Comparison of ENCODE assay signal across 26 cellular contexts in genomic region chrX:75365243-75365975, GRCh38.
"Had no signal": no experiment of that assay in that cellular context is flagged by ENCODE, and none has a peak within 500 bp of the region (broad histone marks: within the 10 kb centered on the region; RNA-seq: fewer than 3 reads in every experiment).

No MANE protein-coding gene starts in this region.

- H3K36me3 ChIP-seq: cardiac muscle cell, left lung, right atrium auricular region, tibial artery, WERI-Rb-1 had no signal

- H3K27me3 Mint-ChIP-seq: activated naive CD8-positive, alpha-beta T cell; dendritic cell treated with granulocyte-macrophage colony-stimulating factor and Interleukin-4, amounts not matched to agents 40 ng/mL and 50 ng/mL, for 4 days; stimulated activated naive CD8-positive, alpha-beta T cell treated with anti-CD3 and anti-CD28 coated beads, Interleukin-15, Interleukin-2, amounts not matched to agents 100 ng/mL and 50 ng/mL, for 24 hours had no signal

- H3K9me3 ChIP-seq: body of pancreas, psoas muscle, right atrium auricular region had no signal

- DNase-seq: activated CD4-positive, CD25-positive, alpha-beta regulatory T cell treated with anti-CD3 and anti-CD28 coated beads, Interleukin-2, amount 50 U/mL, for 72 hours; activated CD8-positive, alpha-beta memory T cell treated with anti-CD3 and anti-CD28 coated beads for 24 hours; activated CD8-positive, alpha-beta memory T cell treated with anti-CD3 and anti-CD28 coated beads, Interleukin-2, amount 50 U/mL, for 4 hours; activated naive CD4-positive, alpha-beta T cell; activated T-cell treated with anti-CD3 and anti-CD28 coated beads, Interleukin-2, amount 50 U/mL, for 4 hours; body of pancreas; effector CD4-positive, alpha-beta T cell; foreskin fibroblast; left lung; natural killer cell; psoas muscle; stimulated activated CD4-positive, alpha-beta T cell treated with anti-CD3 and anti-CD28 coated beads, Interleukin-12 subunit alpha, Interleukin-12 subunit beta, amount 100 ng/mL, for 4 hours; stimulated activated CD4-positive, alpha-beta T cell treated with anti-CD3 and anti-CD28 coated beads, Interleukin-4, amount 100 ng/mL, for 4 hours; substantia nigra; T-helper 1 cell; tibial artery; WERI-Rb-1 had no signal

- ATAC-seq: activated T-cell treated with anti-CD3 and anti-CD28 coated beads, Interleukin-2, amount 50 U/mL, for 4 hours; body of pancreas; left lung; natural killer cell; psoas muscle had no signal

- H3K27ac ChIP-seq: body of pancreas, cardiac muscle cell, left lung, psoas muscle, right atrium auricular region, tibial artery, WERI-Rb-1 had no signal

- H3K27me3 ChIP-seq: body of pancreas, cardiac muscle cell, left lung, right atrium auricular region, tibial artery had no signal

- H3K9me3 Mint-ChIP-seq: natural killer cell; stimulated activated naive CD8-positive, alpha-beta T cell treated with anti-CD3 and anti-CD28 coated beads, Interleukin-15, Interleukin-2, amounts not matched to agents 100 ng/mL and 50 ng/mL, for 24 hours had no signal

- H3K4me3 Mint-ChIP-seq: activated naive CD8-positive, alpha-beta T cell; activated T-cell treated with anti-CD3 and anti-CD28 coated beads, Interleukin-2, amount 50 U/mL, for 4 hours; dendritic cell treated with granulocyte-macrophage colony-stimulating factor and Interleukin-4, amounts not matched to agents 40 ng/mL and 50 ng/mL, for 4 days; natural killer cell; stimulated activated naive CD8-positive, alpha-beta T cell treated with anti-CD3 and anti-CD28 coated beads, Interleukin-15, Interleukin-2, amounts not matched to agents 100 ng/mL and 50 ng/mL, for 24 hours had no signal

- H3K4me1 Mint-ChIP-seq: natural killer cell had no signal

- FAIRE-seq: endometrium, TTC549 had no signal

- H3K4me1 ChIP-seq: body of pancreas, left lung, psoas muscle, right atrium auricular region, tibial artery had no signal

- H3K36me3 Mint-ChIP-seq: natural killer cell had no signal

- H3K27ac Mint-ChIP-seq: activated naive CD8-positive, alpha-beta T cell; activated T-helper 2 cell treated with anti-CD3 and anti-CD28 coated beads, Interferon-gamma antibody, Interleukin-2, Interleukin-4, amounts not matched to agents 10 μg/mL and 5 μg/mL and 100 μg/mL, durations not matched to agents 14 hours and 24 hours and 36 hours; dendritic cell treated with granulocyte-macrophage colony-stimulating factor and Interleukin-4, amounts not matched to agents 40 ng/mL and 50 ng/mL, for 4 days; natural killer cell; stimulated activated naive CD8-positive, alpha-beta T cell treated with anti-CD3 and anti-CD28 coated beads, Interleukin-15, Interleukin-2, amounts not matched to agents 100 ng/mL and 50 ng/mL, for 24 hours had no signal

- H3K4me3 ChIP-seq: body of pancreas, cardiac muscle cell, left lung, lung, psoas muscle, right atrium auricular region, tibial artery had no signal
